Comparison of ENCODE assay signal across 8 cellular contexts in the genomic region with DNA sequence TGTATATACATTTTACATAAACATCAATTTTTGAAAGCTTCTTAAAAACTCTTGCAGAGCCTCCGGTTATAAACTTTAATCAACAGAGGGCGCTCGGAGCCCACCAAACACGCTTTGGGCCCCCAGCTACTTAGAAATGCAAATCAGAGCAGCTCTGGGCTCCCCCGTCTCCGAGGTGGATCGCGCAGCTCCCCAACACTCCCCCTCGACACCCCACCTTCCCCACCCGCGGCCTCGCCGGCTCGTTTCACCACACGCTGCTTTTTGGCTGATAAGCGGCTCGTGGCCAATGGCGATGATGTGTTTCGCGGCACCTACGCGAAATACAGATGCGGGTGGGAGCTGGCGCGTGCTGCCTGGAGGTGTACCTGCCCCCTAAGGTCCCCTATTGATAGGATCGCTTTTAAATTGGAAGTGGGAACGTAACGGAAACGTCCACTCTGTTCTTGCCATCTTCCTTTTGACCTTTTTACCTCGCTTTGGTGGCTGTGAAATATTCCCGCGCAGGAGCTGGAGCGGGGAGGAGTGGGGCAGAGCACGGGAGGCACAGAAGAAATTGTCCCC. TPM values are rescaled to one million over a fixed set of nuclear protein-coding genes. Genes with fewer than 3 reads are reported as not detected.
DNase-seq lines count a peak whose midpoint lies in the region; ATAC-seq, FAIRE-seq and TF ChIP-seq lines count a peak whose summit lies in the region.

No MANE protein-coding gene starts in this region.

- DNase-seq in AG10803 (ENCODE audit: low read depth) = peak; percentile 76
- peak; percentile 46 for DNase-seq in NCI-H2107 treated with DMSO at 0.1 percent for 48 hours (lab: John Stamatoyannopoulos, UW; ENCODE audit: unreplicated experiment)
- peak; percentile 74 for DNase-seq in WERI-Rb-1
- peak; percentile 69 for DNase-seq in bronchial epithelial cell (ENCODE audit: low read depth)
- peak; percentile 82 for DNase-seq in iris pigment epithelial cell (ENCODE audit: low read depth)
- DNase-seq in small intestine = peak; percentile 64

- ATAC-seq in GM21526 (IDR thresholded peaks at IDR 0.05; ENCODE audit: low FRiP score, unreplicated experiment) (peak; percentile 37), GM19397 (IDR thresholded peaks at IDR 0.05; ENCODE audit: unreplicated experiment) (no peak)

- FAIRE-seq in bronchial epithelial cell (lab: Jason Lieb, UNC) (no peak), small intestine (lab: Jason Lieb, UNC) (no peak)

- peak overlapping the region; percentile 81 for H3K4me3 ChIP-seq in AG10803 (ENCODE audit: low read length)
- H3K4me3 ChIP-seq in WERI-Rb-1 (ENCODE audit: low read depth, low read length) = peak overlapping the region; percentile 54
- peak overlapping the region; percentile 55 for H3K4me3 ChIP-seq in bronchial epithelial cell (ENCODE audit: low read depth, low read length)
- peak overlapping the region in 1 of 2 donors; percentile 63 for H3K4me3 ChIP-seq in small intestine (ENCODE audit: low read depth in 1 of 2, low read length in 2 of 2)

- H3K27ac ChIP-seq in WERI-Rb-1 = no peak overlapping the region
- no peak overlapping the region for H3K27ac ChIP-seq in small intestine (ENCODE audit: low read depth in 1 of 2, low read length in 1 of 2)

- TF ChIP-seq CTCF in AG10803 (conservative IDR thresholded peaks at IDR 0.05; ENCODE audit: low read length) = peak; percentile 72
- TF ChIP-seq CTCF in WERI-Rb-1 (IDR thresholded peaks at IDR 0.05; ENCODE audit: low read depth, low read length) = peak; percentile 53
- TF ChIP-seq CTCF in bronchial epithelial cell (IDR thresholded peaks at IDR 0.05; ENCODE audit: insufficient read depth, low read length, severe bottlenecking) = peak; percentile 58

- WGBS in small intestine, 3 donors = 0 to 1% (median 1%) methylated on average over 34 of the region's 34 CpGs

- no peaks in the 10 kb centered on the region for H3K9me3 ChIP-seq in WERI-Rb-1 (ENCODE audit: severe bottlenecking)
- no peaks in the 10 kb centered on the region for H3K9me3 ChIP-seq in small intestine (ENCODE audit: control insufficient read depth, low read depth)

- peaks cover 56% of the 10 kb centered on the region for H3K27me3 ChIP-seq in WERI-Rb-1 (ENCODE audit: insufficient read depth, low read depth, severe bottlenecking)
- peaks cover 2% of the 10 kb centered on the region for H3K27me3 ChIP-seq in bronchial epithelial cell (ENCODE audit: control insufficient read depth, insufficient read depth, low read length)
- peaks cover 2 to 8% of the 10 kb centered on the region in 2 donors for H3K27me3 ChIP-seq in small intestine (ENCODE audit: control insufficient read depth in 2 of 2, insufficient read depth in 2 of 2, low read length in 2 of 2)

- no peaks in the 10 kb centered on the region for H3K36me3 ChIP-seq in WERI-Rb-1
- no peaks in the 10 kb centered on the region for H3K36me3 ChIP-seq in bronchial epithelial cell (ENCODE audit: control insufficient read depth, insufficient read depth, low read length)
- H3K36me3 ChIP-seq in small intestine (ENCODE audit: control insufficient read depth in 2 of 2, insufficient read depth in 2 of 2, low read length in 2 of 2) = no peaks in the 10 kb centered on the region

- peaks cover 2 to 11% of the 10 kb centered on the region in 2 donors for H3K4me1 ChIP-seq in small intestine (ENCODE audit: control insufficient read depth in 2 of 2, insufficient read depth in 1 of 2, low read depth in 1 of 2, low read length in 1 of 2)

RNA-seq across cellular contexts. Expression of a gene that starts 1.6 kb away (rescaled TPM):
- 1.8 and 2.1 TPM in 2 replicates for total RNA-seq in bronchial epithelial cell
- 1 to 10 TPM in 1 of 3 donors, under 1 TPM in 1, not detected in 1; 0.27 to 1.3 TPM for polyA plus RNA-seq in small intestine
